32 cellular contexts compared by ENCODE assay signal in genomic region chr3:194991338-194991654, GRCh38.
DNase-seq lines count a peak whose midpoint lies in the region; ATAC-seq, FAIRE-seq and TF ChIP-seq lines count a peak whose summit lies in the region.
"Had no signal": no experiment of that assay in that cellular context is flagged by ENCODE, and none has a peak within 500 bp of the region (broad histone marks: within the 10 kb centered on the region; RNA-seq: fewer than 3 reads in every experiment).

No MANE protein-coding gene starts in this region.

- FAIRE-seq in K562 (lab: Jason Lieb, UNC) = no peak
- FAIRE-seq: A549, D721Med had no signal

- H4K20me1 ChIP-seq in K562 (replicated peaks; ENCODE audit: control insufficient read depth, insufficient read depth, low read length) = no peaks in the 10 kb centered on the region; the same call in 1 of the 2 replicates
- H4K20me1 ChIP-seq: BLaER1; BLaER1 treated with 17β-estradiol and CSF1 and Interleukin-3, amounts not matched to agents 10 nM and 100 nM had no signal

- H3K4me1 Mint-ChIP-seq in endodermal cell = no peaks in the 10 kb centered on the region
- no peaks in the 10 kb centered on the region for H3K4me1 Mint-ChIP-seq in stimulated activated naive CD8-positive, alpha-beta T cell treated with anti-CD3 and anti-CD28 coated beads, Interleukin-15, amount 100 ng/mL, for 72 hours
- H3K4me1 Mint-ChIP-seq in activated naive CD4-positive, alpha-beta T cell treated with anti-CD3 and anti-CD28 coated beads for 36 hours (ENCODE audit: low read depth) = no peaks in the 10 kb centered on the region
- H3K4me1 Mint-ChIP-seq: B cell; CD4-positive, alpha-beta memory T cell; CD4-positive, CD25-positive, alpha-beta regulatory T cell; CD8-positive, alpha-beta memory T cell had no signal

- TF ChIP-seq RAD21 in K562 (CRISPR knock-in tag; conservative IDR thresholded peaks at IDR 0.05 in 1 of 2, IDR thresholded peaks at IDR 0.05 in 1 of 2) = no peak

- no peak overlapping the region for H2AFZ ChIP-seq in K562 (ENCODE audit: low read depth, low read length)

- H3K27me3 Mint-ChIP-seq in endodermal cell (ENCODE audit: insufficient read depth) = peaks cover 10% of the 10 kb centered on the region
- peaks cover 5% of the 10 kb centered on the region for H3K27me3 Mint-ChIP-seq in stimulated activated naive CD8-positive, alpha-beta T cell treated with anti-CD3 and anti-CD28 coated beads, Interleukin-15, amount 100 ng/mL, for 72 hours
- no peaks in the 10 kb centered on the region for H3K27me3 Mint-ChIP-seq in activated naive CD4-positive, alpha-beta T cell treated with anti-CD3 and anti-CD28 coated beads for 36 hours (ENCODE audit: low read depth)

- intact Hi-C loops in K562 (cut with micrococcal nuclease) = no loop called here
- intact Hi-C loops in activated naive CD4-positive, alpha-beta T cell treated with anti-CD3 and anti-CD28 coated beads for 36 hours (cut with micrococcal nuclease) = no loop called here

- BruUV-seq in K562 (replicated peaks; lab: Mats Ljungman, UMichigan) = no TSS peak

- no peaks in the 10 kb centered on the region for H3K9me1 ChIP-seq in K562 (ENCODE audit: control insufficient read depth, insufficient read depth, low read length)

- no peaks in the 10 kb centered on the region for H3K36me3 Mint-ChIP-seq in endodermal cell (ENCODE audit: low read depth)
- no peaks in the 10 kb centered on the region for H3K36me3 Mint-ChIP-seq in activated naive CD4-positive, alpha-beta T cell treated with anti-CD3 and anti-CD28 coated beads for 36 hours (ENCODE audit: low read depth)
- H3K36me3 Mint-ChIP-seq: CD4-positive, alpha-beta memory T cell; CD4-positive, CD25-positive, alpha-beta regulatory T cell; CD8-positive, alpha-beta memory T cell; CD8-positive, alpha-beta T cell had no signal

- WGBS in K562 (ENCODE audit: insufficient coverage, low coverage, missing lambda C conversion rate) = 3% methylated on average over 3 of the region's 4 CpGs
- WGBS in endodermal cell (ENCODE audit: insufficient coverage in 1 of 2, insufficient read length in 1 of 2), 2 experiments = 95% methylated on average over 3 of the region's 4 CpGs; no CpG with 5 or more reads in 1 of the 2 experiments

- ATAC-seq in K562 = no peak
- ATAC-seq in stimulated activated naive CD8-positive, alpha-beta T cell treated with anti-CD3 and anti-CD28 coated beads, Interleukin-15, amount 100 ng/mL, for 72 hours = no peak
- ATAC-seq in HG03439 (IDR thresholded peaks at IDR 0.05; ENCODE audit: unreplicated experiment) = no peak
- ATAC-seq: CD8-positive, alpha-beta T cell had no signal

- no peaks in the 10 kb centered on the region for H3K4me1 ChIP-seq in HEK293 (ENCODE audit: control insufficient read depth, insufficient read depth, low read length)
- H3K4me1 ChIP-seq in K562 (replicated peaks in 1 of 2; ENCODE audit: control insufficient read depth in 2 of 2, insufficient read depth in 2 of 2, low read length in 2 of 2) = no peaks in the 10 kb centered on the region; a peak in 1 of 5 replicates
- H3K4me1 ChIP-seq in endodermal cell (ENCODE audit: control insufficient read depth, insufficient read depth, low read length) = no peaks in the 10 kb centered on the region
- H3K4me1 ChIP-seq in neutrophil (ENCODE audit: control insufficient read depth in 1 of 2, insufficient read depth in 1 of 2, low read depth in 1 of 2, low read length in 1 of 2) = peaks cover 12 to 32% of the 10 kb centered on the region in 2 experiments
- H3K4me1 ChIP-seq: A549 had no signal

- H3K27ac ChIP-seq in HEK293 (ENCODE audit: extremely low read depth, low read depth, low read length) = no peak overlapping the region
- no peak overlapping the region for H3K27ac ChIP-seq in K562 (ENCODE audit: extremely low read depth, low read depth, low read length)
- no peak overlapping the region for H3K27ac ChIP-seq in endodermal cell (ENCODE audit: low read depth, low read length)
- H3K27ac ChIP-seq in neutrophil = peak overlapping the region; percentile 45
- H3K27ac ChIP-seq: 22Rv1; A549; BLaER1; BLaER1 treated with 17β-estradiol and CSF1 and Interleukin-3, amounts not matched to agents 10 nM and 100 nM; C4-2B had no signal

- H3K9ac ChIP-seq in K562 (ENCODE audit: insufficient read depth in 1 of 2, low read depth in 2 of 2, low read length in 2 of 2) (no peak overlapping the region), endodermal cell (ENCODE audit: extremely low read depth, low read length, poor library complexity, severe bottlenecking) (no peak overlapping the region)
- H3K9ac ChIP-seq: BLaER1; BLaER1 treated with 17β-estradiol and CSF1 and Interleukin-3, amounts not matched to agents 10 nM and 100 nM had no signal

- POLR2A ChIA-PET in HEK293 (lab: Yijun Ruan, JAX) (no interaction called here), K562 (lab: Yijun Ruan, JAX) (no interaction called here)

- no peak for TF ChIP-seq EP300 in K562 (IDR thresholded peaks at IDR 0.05; ENCODE audit: low read length)

- TF ChIP-seq CTCF in HEK293 (tag by site-specific recombination; IDR thresholded peaks at IDR 0.05) (no peak), K562 (IDR thresholded peaks at IDR 0.05 in 2 of 3, conservative IDR thresholded peaks at IDR 0.05 in 1 of 3; ENCODE audit: insufficient read depth in 2 of 3, low read depth in 1 of 3, low read length in 3 of 3) (no peak), endodermal cell (conservative IDR thresholded peaks at IDR 0.05) (no peak), neutrophil (IDR thresholded peaks at IDR 0.05) (no peak)

- CTCF ChIA-PET in HEK293 (lab: Yijun Ruan, JAX) (no interaction called here), K562 (lab: Yijun Ruan, JAX; ENCODE audit: low intra/inter-chr PET ratio) (no interaction called here)
- CTCF ChIA-PET in activated naive CD4-positive, alpha-beta T cell treated with anti-CD3 and anti-CD28 coated beads for 36 hours (lab: Charles Lee) = no interaction called here

- H3K27ac Mint-ChIP-seq in endodermal cell = no peak overlapping the region
- H3K27ac Mint-ChIP-seq in stimulated activated naive CD8-positive, alpha-beta T cell treated with anti-CD3 and anti-CD28 coated beads, Interleukin-15, amount 100 ng/mL, for 72 hours = peak overlapping the region in 1 of 2 donors; percentile 76
- H3K27ac Mint-ChIP-seq in activated naive CD4-positive, alpha-beta T cell treated with anti-CD3 and anti-CD28 coated beads for 36 hours = no peak overlapping the region
- H3K27ac Mint-ChIP-seq: B cell; CD4-positive, alpha-beta memory T cell; CD4-positive, alpha-beta T cell; CD4-positive, CD25-positive, alpha-beta regulatory T cell; CD8-positive, alpha-beta T cell had no signal

- H3K36me3 ChIP-seq in HEK293 (ENCODE audit: control insufficient read depth in 2 of 2, insufficient read depth in 1 of 2, low read length in 2 of 2) = no peaks in the 10 kb centered on the region
- H3K36me3 ChIP-seq in K562 (ENCODE audit: control insufficient read depth, insufficient read depth, low read length) = no peaks in the 10 kb centered on the region
- H3K36me3 ChIP-seq in endodermal cell (ENCODE audit: control insufficient read depth, insufficient read depth, low read length) = no peaks in the 10 kb centered on the region
- H3K36me3 ChIP-seq in neutrophil = no peaks in the 10 kb centered on the region
- H3K36me3 ChIP-seq: BE2C; BLaER1; BLaER1 treated with 17β-estradiol and CSF1 and Interleukin-3, amounts not matched to agents 10 nM and 100 nM had no signal

- H3K4me3 ChIP-seq in HEK293 (ENCODE audit: low read depth, low read length) (no peak overlapping the region), K562 (no peak overlapping the region), endodermal cell (ENCODE audit: low read length) (no peak overlapping the region), neutrophil (ENCODE audit: low read depth in 1 of 2, low read length in 1 of 2) (no peak overlapping the region)
- H3K4me3 ChIP-seq: A549; BLaER1; BLaER1 treated with 17β-estradiol and CSF1 and Interleukin-3, amounts not matched to agents 10 nM and 100 nM had no signal

- H3K4me3 Mint-ChIP-seq in endodermal cell = no peak overlapping the region
- H3K4me3 Mint-ChIP-seq in stimulated activated naive CD8-positive, alpha-beta T cell treated with anti-CD3 and anti-CD28 coated beads, Interleukin-15, amount 100 ng/mL, for 72 hours = no peak overlapping the region
- H3K4me3 Mint-ChIP-seq in activated naive CD4-positive, alpha-beta T cell treated with anti-CD3 and anti-CD28 coated beads for 36 hours = no peak overlapping the region
- H3K4me3 Mint-ChIP-seq: B cell; CD14-positive monocyte; CD4-positive, alpha-beta memory T cell; CD4-positive, alpha-beta T cell; CD4-positive, CD25-positive, alpha-beta regulatory T cell; CD8-positive, alpha-beta memory T cell; CD8-positive, alpha-beta T cell had no signal

- H3K9me3 Mint-ChIP-seq in endodermal cell = no peaks in the 10 kb centered on the region
- H3K9me3 Mint-ChIP-seq in stimulated activated naive CD8-positive, alpha-beta T cell treated with anti-CD3 and anti-CD28 coated beads, Interleukin-15, amount 100 ng/mL, for 72 hours = no peaks in the 10 kb centered on the region
- H3K9me3 Mint-ChIP-seq in activated naive CD4-positive, alpha-beta T cell treated with anti-CD3 and anti-CD28 coated beads for 36 hours = no peaks in the 10 kb centered on the region
- H3K9me3 Mint-ChIP-seq: CD4-positive, alpha-beta memory T cell; CD4-positive, alpha-beta T cell; CD8-positive, alpha-beta memory T cell; CD8-positive, alpha-beta T cell had no signal

- H3K27me3 ChIP-seq in K562 (ENCODE audit: control insufficient read depth in 2 of 2, insufficient read depth in 2 of 2, low read length in 2 of 2) (peaks cover 23 to 59% of the 10 kb centered on the region in 2 experiments), endodermal cell (ENCODE audit: control insufficient read depth, insufficient read depth, low read length, poor library complexity, severe bottlenecking) (no peaks in the 10 kb centered on the region), neutrophil (no peaks in the 10 kb centered on the region)
- H3K27me3 ChIP-seq: BE2C; BLaER1; BLaER1 treated with 17β-estradiol and CSF1 and Interleukin-3, amounts not matched to agents 10 nM and 100 nM had no signal

- H3K4me2 ChIP-seq in K562 (ENCODE audit: insufficient read depth, low read length) = no peak overlapping the region
- H3K4me2 ChIP-seq: A549; BLaER1; BLaER1 treated with 17β-estradiol and CSF1 and Interleukin-3, amounts not matched to agents 10 nM and 100 nM had no signal

- TF ChIP-seq POLR2A in K562 (conservative IDR thresholded peaks at IDR 0.05) = no peak

- in situ Hi-C loops in K562 (cut with MboI) = no loop called here

- no peaks in the 10 kb centered on the region for H3K9me3 ChIP-seq in HEK293 (ENCODE audit: control insufficient read depth, insufficient read depth, low read depth, low read length)
- no peaks in the 10 kb centered on the region for H3K9me3 ChIP-seq in K562 (replicated peaks; ENCODE audit: control insufficient read depth, insufficient read depth, low read depth, low read length)
- no peaks in the 10 kb centered on the region for H3K9me3 ChIP-seq in endodermal cell (ENCODE audit: control insufficient read depth, low read length)
- H3K9me3 ChIP-seq in neutrophil = no peaks in the 10 kb centered on the region
- H3K9me3 ChIP-seq: A549, BE2C, BLaER1, Caco-2 had no signal

- DNase-seq in K562 (ENCODE audit: extremely low read depth in 1 of 4, low spot score in 3 of 4) (no peak), endodermal cell (peak; percentile 1), DMS 273 treated with DMSO at 0.1 percent for 48 hours (lab: John Stamatoyannopoulos, UW) (no peak)
- DNase-seq in stimulated activated naive CD8-positive, alpha-beta T cell treated with anti-CD3 and anti-CD28 coated beads, Interleukin-15, amount 100 ng/mL, for 72 hours = no peak
- DNase-seq in activated naive CD4-positive, alpha-beta T cell treated with anti-CD3 and anti-CD28 coated beads for 36 hours = no peak
- DNase-seq: 8988T; ACHN; AML-193; BE2C; C1 segment of cervical spinal cord; Caco-2; Calu3; CD4-positive, alpha-beta memory T cell; CD4-positive, alpha-beta T cell; CD4-positive, CD25-positive, alpha-beta regulatory T cell; CD8-positive, alpha-beta memory T cell; CD8-positive, alpha-beta T cell; COR-L47; DMS153; DND-41; EL had no signal

- no peaks in the 10 kb centered on the region for H3K79me2 ChIP-seq in K562 (ENCODE audit: control insufficient read depth, insufficient read depth, low read length)
